ENCODE assay signal across 8 cellular contexts in the genomic region with DNA sequence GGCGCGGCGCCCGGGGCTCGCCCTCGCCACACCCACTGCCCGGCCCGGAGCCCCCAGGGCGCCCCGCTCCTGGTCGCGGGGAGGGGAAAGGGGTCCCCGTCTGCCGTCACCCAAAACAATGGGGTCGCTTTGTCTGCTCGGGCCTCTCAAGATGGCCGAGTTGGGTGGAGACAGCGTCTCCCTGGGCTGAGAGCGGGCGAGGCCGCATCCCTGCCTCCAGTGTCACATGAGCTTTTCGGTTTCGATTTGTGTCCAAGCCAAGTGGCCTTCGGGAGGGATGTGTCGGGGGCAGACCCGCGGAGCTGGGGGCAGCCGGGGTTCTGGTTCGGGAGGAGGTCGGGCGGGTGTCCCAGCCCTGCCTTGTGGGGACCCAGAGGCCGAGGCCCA. TPM values are rescaled to one million over a fixed set of nuclear protein-coding genes. Genes with fewer than 3 reads are reported as not detected.
DNase-seq lines count a peak whose midpoint lies in the region; ATAC-seq and TF ChIP-seq lines count a peak whose summit lies in the region.

No MANE protein-coding gene starts in this region.

- ATAC-seq in GM19468 (IDR thresholded peaks at IDR 0.05; ENCODE audit: extremely low read depth, unreplicated experiment): peak; percentile 14
- ATAC-seq in activated naive CD4-positive, alpha-beta T cell treated with anti-CD3 and anti-CD28 coated beads, Interleukin-2, amount 50 U/mL, for 72 hours: peak; percentile 45 to 62
- peak; percentile 75 for ATAC-seq in upper lobe of right lung

- no peaks in the 10 kb centered on the region for H3K36me3 ChIP-seq in Caco-2 (ENCODE audit: control insufficient read depth, insufficient read depth, low read length)
- no peaks in the 10 kb centered on the region for H3K36me3 ChIP-seq in ovary
- H3K36me3 ChIP-seq in upper lobe of right lung: peaks cover 10% of the 10 kb centered on the region

- peak overlapping the region; percentile 86 for H3K27ac ChIP-seq in RWPE1
- H3K27ac ChIP-seq in ovary: peak overlapping the region; percentile 21 to 62
- peak overlapping the region; percentile 95 for H3K27ac ChIP-seq in upper lobe of right lung

- 0 to 2% (median 1%) methylated on average over 18 to 32 of the region's 32 CpGs for WGBS in ovary, 3 donors

- CTCF ChIA-PET in Caco-2 (lab: Charles Lee) (no interaction called here), RWPE1 (lab: Yijun Ruan, JAX) (interaction anchor here (0.6 kb wide), 2 partner anchors 82 to 132 kb away, joined by 3 to 4 read pairs; no protein-coding TSS in a partner anchor)

- intact Hi-C loops in Caco-2 (cut with micrococcal nuclease; ENCODE audit: unreplicated experiment): loop anchor here (10.0 kb wide), 1 partner anchor 80 kb away; no protein-coding TSS in a partner anchor
- intact Hi-C loops in ovary (cut with DNase I): loop anchor here (2.0 to 10.0 kb wide), 5 partner anchors 120 to 352 kb away; a partner anchor contains a TSS
- intact Hi-C loops in upper lobe of right lung (cut with DNase I): loop anchor here (10.0 kb wide), 1 partner anchor 130 kb away; no protein-coding TSS in a partner anchor

- BruUV-seq in Caco-2 (replicated peaks; lab: Mats Ljungman, UMichigan): no TSS peak

- H3K27me3 ChIP-seq in Caco-2 (replicated peaks; ENCODE audit: control insufficient read depth, insufficient read depth, low read length) (no peaks in the 10 kb centered on the region), ovary (no peaks in the 10 kb centered on the region), upper lobe of right lung (no peaks in the 10 kb centered on the region)

- peak; percentile 51 to 64 for DNase-seq in Caco-2
- DNase-seq in HT-29 (ENCODE audit: low spot score): peak; percentile 51
- DNase-seq in RWPE1 (ENCODE audit: low spot score): no peak
- peak; percentile 55 to 82 for DNase-seq in activated naive CD4-positive, alpha-beta T cell treated with anti-CD3 and anti-CD28 coated beads, Interleukin-2, amount 50 U/mL, for 72 hours (ENCODE audit: low spot score in 2 of 2)
- peak; percentile 59 for DNase-seq in glomerular visceral epithelial cell (ENCODE audit: extremely low spot score)
- DNase-seq in ovary: peak; percentile 54 to 71 (median 66)
- DNase-seq in upper lobe of right lung: peak; percentile 86

- H3K27me3 Mint-ChIP-seq in Caco-2 (ENCODE audit: insufficient read depth, unreplicated experiment): no peaks in the 10 kb centered on the region

- peak overlapping the region; percentile 79 for H3K4me3 Mint-ChIP-seq in Caco-2 (ENCODE audit: unreplicated experiment)

- POLR2A ChIA-PET in Caco-2 (lab: Charles Lee) (interaction anchor here (0.7 kb wide), 1 partner anchor 98 kb away, joined by 4 read pairs; no protein-coding TSS in a partner anchor), RWPE1 (lab: Yijun Ruan, JAX; ENCODE audit: low non-redundant PET) (interaction anchor here (0.6 to 0.7 kb wide), 2 partner anchors 17 to 1139 kb away, joined by 5 read pairs; no protein-coding TSS in a partner anchor)

- no peak for TF ChIP-seq POLR2A in ovary (IDR thresholded peaks at IDR 0.05)

- H3K4me1 ChIP-seq in Caco-2: peaks cover 21% of the 10 kb centered on the region
- H3K4me1 ChIP-seq in ovary (ENCODE audit: insufficient read depth): peaks cover 4% of the 10 kb centered on the region
- H3K4me1 ChIP-seq in upper lobe of right lung: peaks cover 28% of the 10 kb centered on the region

- H3K9me3 ChIP-seq in Caco-2 (no peaks in the 10 kb centered on the region), ovary (no peaks in the 10 kb centered on the region), upper lobe of right lung (no peaks in the 10 kb centered on the region)

- TF ChIP-seq CTCF in Caco-2 (IDR thresholded peaks at IDR 0.05; ENCODE audit: insufficient read depth in 1 of 2, low read depth in 1 of 2, low read length in 1 of 2, severe bottlenecking in 1 of 2, unreplicated experiment in 1 of 2): no peak
- TF ChIP-seq CTCF in RWPE1 (conservative IDR thresholded peaks at IDR 0.05; ENCODE audit: low read depth): no peak
- TF ChIP-seq CTCF in ovary (IDR thresholded peaks at IDR 0.05): no peak
- TF ChIP-seq CTCF in upper lobe of right lung (IDR thresholded peaks at IDR 0.05): no peak

- H3K9me3 Mint-ChIP-seq in Caco-2 (ENCODE audit: unreplicated experiment): no peaks in the 10 kb centered on the region
- no peaks in the 10 kb centered on the region for H3K9me3 Mint-ChIP-seq in activated naive CD4-positive, alpha-beta T cell treated with anti-CD3 and anti-CD28 coated beads, Interleukin-2, amount 50 U/mL, for 72 hours

- H3K4me3 ChIP-seq in Caco-2 (ENCODE audit: low read depth, low read length): peak overlapping the region; percentile 84
- peak overlapping the region; percentile 90 for H3K4me3 ChIP-seq in ovary
- H3K4me3 ChIP-seq in upper lobe of right lung: peak overlapping the region; percentile 99

- no peak for TF ChIP-seq EP300 in ovary (IDR thresholded peaks at IDR 0.05)

- H3K36me3 Mint-ChIP-seq in Caco-2 (ENCODE audit: insufficient read depth, unreplicated experiment): peaks cover 27% of the 10 kb centered on the region
- peaks cover 0 to 16% of the 10 kb centered on the region in 2 donors for H3K36me3 Mint-ChIP-seq in activated naive CD4-positive, alpha-beta T cell treated with anti-CD3 and anti-CD28 coated beads, Interleukin-2, amount 50 U/mL, for 72 hours

- peaks cover 12% of the 10 kb centered on the region for H3K4me1 Mint-ChIP-seq in Caco-2 (ENCODE audit: low read depth, unreplicated experiment)

- no peak overlapping the region for H3K27ac Mint-ChIP-seq in Caco-2 (ENCODE audit: unreplicated experiment)
- H3K27ac Mint-ChIP-seq in activated naive CD4-positive, alpha-beta T cell treated with anti-CD3 and anti-CD28 coated beads, Interleukin-2, amount 50 U/mL, for 72 hours: peak overlapping the region; percentile 57 to 95

RNA-seq across cellular contexts. Expression of a gene that starts 0.8 kb away (rescaled TPM):
- total RNA-seq in Caco-2 (2022) (349 and 351 TPM in 2 replicates), ovary (100 to 1,000 TPM; 221 to 373 (median 292) TPM), upper lobe of right lung (432 TPM)
- total RNA-seq in HT-29 (2014; rRNA removed; shearing (Covaris generic)): 181 and 190 TPM in 2 replicates
- 100 to 1,000 TPM; 368 to 465 TPM for total RNA-seq in activated naive CD4-positive, alpha-beta T cell treated with anti-CD3 and anti-CD28 coated beads, Interleukin-2, amount 50 U/mL, for 72 hours
- polyA plus RNA-seq in ovary: 100 to 1,000 TPM; 130 to 233 TPM

Comparison
In these comparisons a context has a peak if more than half of its experiments do, and no peak if none do; other contexts are left out.
1. ATAC-seq: peak in every context shown above with its lines; median percentile 75 in upper lobe of right lung; 54 in activated naive CD4-positive, alpha-beta T cell treated with anti-CD3 and anti-CD28 coated beads, Interleukin-2, amount 50 U/mL, for 72 hours; 14 in GM19468.
2. H3K27ac ChIP-seq: peak in every context shown above with its lines; median percentile 95 in upper lobe of right lung; 86 in RWPE1; 42 in ovary.